ENCODE assay signal across 21 cellular contexts in genomic region chr9:101460965-101461364, GRCh38. TPM values are rescaled to one million over a fixed set of nuclear protein-coding genes. Genes with fewer than 3 reads are reported as not detected.
"Had no signal": no experiment of that assay in that cellular context is flagged by ENCODE, and none has a peak within 500 bp of the region (broad histone marks: within the 10 kb centered on the region; RNA-seq: fewer than 3 reads in every experiment).

No MANE protein-coding gene starts in this region.

- H3K4me3 ChIP-seq: colonic mucosa, hepatocyte, left ventricle myocardium inferior, lower lobe of right lung, right atrium auricular region, sigmoid colon, skin epidermis, thoracic aorta had no signal

- DNase-seq: colonic mucosa; dermis blood vessel endothelial cell; foreskin melanocyte; head of caudate nucleus; kidney; left cardiac atrium; left ventricle myocardium inferior; lower lobe of right lung; naive thymus-derived CD8-positive, alpha-beta T cell; posterior cingulate gyrus; sigmoid colon; stimulated activated CD4-positive, alpha-beta T cell treated with anti-CD3 and anti-CD28 coated beads, Interleukin-2, amount 100 ng/mL, for 24 hours; stimulated activated CD4-positive, alpha-beta T cell treated with anti-CD3 and anti-CD28 coated beads, Interleukin-4, amount 100 ng/mL, for 4 hours; stimulated activated naive B cell treated with anti-CD40 and anti-IgM and Interleukin-4, amounts not matched to agents 10 μg/mL and 1 μg/mL and 100 μg/mL, for 72 hours; stimulated activated naive CD8-positive, alpha-beta T cell treated with anti-CD3 and anti-CD28 coated beads, Interleukin-15, amount 100 ng/mL, for 72 hours; trophoblast cell had no signal

- H3K79me2 ChIP-seq: hepatocyte had no signal

- H3K36me3 ChIP-seq: colonic mucosa, left ventricle myocardium inferior, lower lobe of right lung, right atrium auricular region, sigmoid colon, thoracic aorta had no signal

- H3K4me1 ChIP-seq: colonic mucosa, lower lobe of right lung, right atrium auricular region, sigmoid colon had no signal

- H3K27me3 ChIP-seq: colonic mucosa, hepatocyte, right atrium auricular region, sigmoid colon had no signal

- ATAC-seq: left cardiac atrium; lower lobe of right lung; naive thymus-derived CD8-positive, alpha-beta T cell; stimulated activated naive B cell treated with anti-CD40 and anti-IgM and Interleukin-4, amounts not matched to agents 10 μg/mL and 1 μg/mL and 100 μg/mL, for 72 hours; stimulated activated naive CD8-positive, alpha-beta T cell treated with anti-CD3 and anti-CD28 coated beads, Interleukin-15, amount 100 ng/mL, for 72 hours had no signal

- H3K27ac ChIP-seq: colonic mucosa, hepatocyte, left ventricle myocardium inferior, lower lobe of right lung, right atrium auricular region, sigmoid colon, skin epidermis, thoracic aorta had no signal

- H3K4me2 ChIP-seq: hepatocyte had no signal

RNA-seq across cellular contexts. Expression of gene ALDOB, which starts 25.4 kb away (rescaled TPM):
- polyA plus RNA-seq: naive thymus-derived CD8-positive, alpha-beta T cell; neural cell had no signal
